In genomic region chrX:45424341-45424740, GRCh38 we compare ENCODE assay signal across 18 cellular contexts.
A peak's percentile ranks its signal among the peaks of the same experiment; 100 is the strongest.
DNase-seq lines count a peak whose midpoint lies in the region; ATAC-seq and TF ChIP-seq lines count a peak whose summit lies in the region.
"Had no signal": no experiment of that assay in that cellular context is flagged by ENCODE, and none has a peak within 500 bp of the region (broad histone marks: within the 10 kb centered on the region; RNA-seq: fewer than 3 reads in every experiment).

No MANE protein-coding gene starts in this region.

- peak; percentile 14; the same call in 1 of the 2 replicates for ATAC-seq in IMR-90 (ENCODE audit: low read depth)
- ATAC-seq in right cardiac atrium: no peak
- no peak for ATAC-seq in stimulated activated effector memory CD8-positive, alpha-beta T cell treated with anti-CD3 and anti-CD28 coated beads, Interleukin-12 subunit alpha, Interleukin-12 subunit beta, amount 100 ng/mL, for 72 hours
- no peak for ATAC-seq in SK-N-SH treated with all-trans-retinoic acid at 6 μM for 48 hours

- H3K4me3 Mint-ChIP-seq in type B pancreatic cell: no peak overlapping the region
- H3K4me3 Mint-ChIP-seq in stimulated activated effector memory CD8-positive, alpha-beta T cell treated with anti-CD3 and anti-CD28 coated beads, Interleukin-12 subunit alpha, Interleukin-12 subunit beta, amount 100 ng/mL, for 72 hours: no peak overlapping the region
- H3K4me3 Mint-ChIP-seq: CD14-positive monocyte; CD4-positive, alpha-beta memory T cell; H9 had no signal

- peaks cover 3% of the 10 kb centered on the region; the same call in 1 of the 2 replicates for H3K27me3 ChIP-seq in IMR-90 (ENCODE audit: control insufficient read depth, insufficient read depth, low read length)
- no peaks in the 10 kb centered on the region for H3K27me3 ChIP-seq in right cardiac atrium (ENCODE audit: control insufficient read depth, insufficient read depth)
- H3K27me3 ChIP-seq: BLaER1 had no signal

- H2AK5ac ChIP-seq in IMR-90 (ENCODE audit: low read depth, low read length): no peak overlapping the region

- H3K27ac ChIP-seq in IMR-90 (ENCODE audit: insufficient read depth, low read length) (no peak overlapping the region), right cardiac atrium (ENCODE audit: low read length) (no peak overlapping the region)
- H3K27ac ChIP-seq: BLaER1, KMS-11 had no signal

- no peak for TF ChIP-seq CTCF in IMR-90 (conservative IDR thresholded peaks at IDR 0.05; ENCODE audit: low read depth, low read length)
- no peak for TF ChIP-seq CTCF in fibroblast of the aortic adventitia (IDR thresholded peaks at IDR 0.05; ENCODE audit: insufficient read depth, low read length)
- no peak for TF ChIP-seq CTCF in type B pancreatic cell (conservative IDR thresholded peaks at IDR 0.05)

- peak overlapping the region; percentile 27 for H3K27ac Mint-ChIP-seq in type B pancreatic cell
- no peak overlapping the region for H3K27ac Mint-ChIP-seq in stimulated activated effector memory CD8-positive, alpha-beta T cell treated with anti-CD3 and anti-CD28 coated beads, Interleukin-12 subunit alpha, Interleukin-12 subunit beta, amount 100 ng/mL, for 72 hours
- H3K27ac Mint-ChIP-seq: CD14-positive monocyte; CD4-positive, alpha-beta memory T cell; H9 had no signal

- no peak overlapping the region for H3K23ac ChIP-seq in IMR-90 (ENCODE audit: low read depth, low read length)

- H2BK5ac ChIP-seq in IMR-90 (ENCODE audit: low read depth, low read length, poor library complexity, severe bottlenecking): no peak overlapping the region

- in situ Hi-C loops in IMR-90 (cut with MboI; ENCODE audit: low sequenced_read_pairs): no loop called here

- H3K36me3 ChIP-seq in IMR-90 (ENCODE audit: control insufficient read depth, insufficient read depth, low read length): no peaks in the 10 kb centered on the region
- H3K36me3 ChIP-seq: BLaER1 had no signal

- intact Hi-C loops in IMR-90 (cut with micrococcal nuclease) (no loop called here), right cardiac atrium (cut with DNase I) (no loop called here)

- no peaks in the 10 kb centered on the region for H3K36me3 Mint-ChIP-seq in type B pancreatic cell
- no peaks in the 10 kb centered on the region for H3K36me3 Mint-ChIP-seq in stimulated activated effector memory CD8-positive, alpha-beta T cell treated with anti-CD3 and anti-CD28 coated beads, Interleukin-12 subunit alpha, Interleukin-12 subunit beta, amount 100 ng/mL, for 72 hours
- H3K36me3 Mint-ChIP-seq: CD14-positive monocyte; CD4-positive, alpha-beta memory T cell had no signal

- H4K20me1 ChIP-seq in IMR-90 (ENCODE audit: insufficient read depth, low read length): no peaks in the 10 kb centered on the region
- H4K20me1 ChIP-seq: BLaER1 had no signal

- H3K4me2 ChIP-seq in IMR-90 (ENCODE audit: low read depth, low read length): no peak overlapping the region
- H3K4me2 ChIP-seq: BLaER1, KMS-11 had no signal

- H2BK15ac ChIP-seq in IMR-90 (ENCODE audit: low read depth, low read length): no peak overlapping the region

- TF ChIP-seq RAD21 in IMR-90 (IDR thresholded peaks at IDR 0.05; ENCODE audit: low read length): no peak

- no peak overlapping the region for H2BK120ac ChIP-seq in IMR-90 (ENCODE audit: low read depth, low read length)

- H3K4me1 ChIP-seq in IMR-90 (ENCODE audit: control insufficient read depth, insufficient read depth, low read length) (no peaks in the 10 kb centered on the region), right cardiac atrium (ENCODE audit: control insufficient read depth, insufficient read depth, low read length) (no peaks in the 10 kb centered on the region)
- H3K4me1 ChIP-seq: BLaER1 had no signal

- no peak overlapping the region for H3K14ac ChIP-seq in IMR-90 (replicated peaks; ENCODE audit: low read depth, low read length)

- CTCF ChIA-PET in IMR-90 (lab: Yijun Ruan, JAX): no interaction called here

- H3K4ac ChIP-seq in IMR-90 (ENCODE audit: low read depth, low read length): no peak overlapping the region

- H2AFZ ChIP-seq in IMR-90 (replicated peaks; ENCODE audit: low read length, poor library complexity): no peak overlapping the region

- no peaks in the 10 kb centered on the region for H3K9me1 ChIP-seq in IMR-90 (ENCODE audit: insufficient read depth, low read length)

- DNase-seq in GM04503 (ENCODE audit: low read depth) (peak; percentile 47), IMR-90 (no peak), fibroblast of the aortic adventitia (ENCODE audit: low read depth) (peak; percentile 40), type B pancreatic cell (ENCODE audit: extremely low spot score, unreplicated experiment) (no peak), right cardiac atrium (no peak)
- no peak for DNase-seq in stimulated activated effector memory CD8-positive, alpha-beta T cell treated with anti-CD3 and anti-CD28 coated beads, Interleukin-12 subunit alpha, Interleukin-12 subunit beta, amount 100 ng/mL, for 72 hours (ENCODE audit: low spot score in 2 of 2)
- DNase-seq in stimulated activated CD8-positive, alpha-beta memory T cell treated with anti-CD3 and anti-CD28 coated beads, Interleukin-4, amount 100 ng/mL, for 48 hours: no peak
- DNase-seq: ACHN; CD4-positive, alpha-beta memory T cell; DMS153; DMS79; GF-D8; GOT3; H9 had no signal

- no peak overlapping the region for H2BK20ac ChIP-seq in IMR-90 (ENCODE audit: low read depth, low read length)

- H3K18ac ChIP-seq in IMR-90 (ENCODE audit: low read depth, low read length): no peak overlapping the region

- H3K9me3 ChIP-seq in IMR-90 (ENCODE audit: control insufficient read depth, insufficient read depth, low read length) (no peaks in the 10 kb centered on the region; the same call in 1 of the 2 replicates), right cardiac atrium (ENCODE audit: control insufficient read depth, low read length) (no peaks in the 10 kb centered on the region)

- no peak overlapping the region for H4K8ac ChIP-seq in IMR-90 (ENCODE audit: low read depth in 2 of 2, low read length in 2 of 2)

- no peak overlapping the region for H4K5ac ChIP-seq in IMR-90 (ENCODE audit: low read depth, low read length)

- H3K4me1 Mint-ChIP-seq in type B pancreatic cell (ENCODE audit: unreplicated experiment): no peaks in the 10 kb centered on the region
- no peaks in the 10 kb centered on the region for H3K4me1 Mint-ChIP-seq in stimulated activated effector memory CD8-positive, alpha-beta T cell treated with anti-CD3 and anti-CD28 coated beads, Interleukin-12 subunit alpha, Interleukin-12 subunit beta, amount 100 ng/mL, for 72 hours
- H3K4me1 Mint-ChIP-seq: CD14-positive monocyte; CD4-positive, alpha-beta memory T cell had no signal

- no peaks in the 10 kb centered on the region for H3K9me3 Mint-ChIP-seq in type B pancreatic cell
- no peaks in the 10 kb centered on the region for H3K9me3 Mint-ChIP-seq in stimulated activated effector memory CD8-positive, alpha-beta T cell treated with anti-CD3 and anti-CD28 coated beads, Interleukin-12 subunit alpha, Interleukin-12 subunit beta, amount 100 ng/mL, for 72 hours

- dilution Hi-C loops in IMR-90 (cut with HindIII; ENCODE audit: low sequenced_read_pairs, unreplicated experiment): no loop called here

- no peak overlapping the region for H4K91ac ChIP-seq in IMR-90 (ENCODE audit: insufficient read depth, low read depth, low read length)

- TF ChIP-seq POLR2A in IMR-90 (IDR thresholded peaks at IDR 0.05; ENCODE audit: low read depth, low read length): no peak

- H3K79me1 ChIP-seq in IMR-90 (ENCODE audit: low read depth in 1 of 2, low read length in 2 of 2): no peaks in the 10 kb centered on the region

- no peak overlapping the region for H2AK9ac ChIP-seq in IMR-90 (replicated peaks; ENCODE audit: low read depth, low read length, poor library complexity)

- BruUV-seq in IMR-90 (replicated peaks; lab: Mats Ljungman, UMichigan): no TSS peak

- no peaks in the 10 kb centered on the region for H3K27me3 Mint-ChIP-seq in type B pancreatic cell

- H3K9ac ChIP-seq in IMR-90 (ENCODE audit: low read depth, low read length): no peak overlapping the region
- H3K9ac ChIP-seq: BLaER1, KMS-11 had no signal

- H3K4me3 ChIP-seq in IMR-90 (ENCODE audit: insufficient read depth, low read depth, low read length): no peak overlapping the region
- no peak overlapping the region for H3K4me3 ChIP-seq in fibroblast of the aortic adventitia (ENCODE audit: low read depth, low read length)
- H3K4me3 ChIP-seq in right cardiac atrium (ENCODE audit: low read length): no peak overlapping the region
- H3K4me3 ChIP-seq: BLaER1 had no signal

- H3K56ac ChIP-seq in IMR-90 (ENCODE audit: extremely low read depth, insufficient read depth, low read length): no peak overlapping the region

- POLR2A ChIA-PET in IMR-90 (lab: Charles Lee; ENCODE audit: unreplicated experiment): no interaction called here

TF ChIP-seq in IMR-90, 13 proteins besides CTCF, POLR2A, EP300 and RAD21 (continues in another document):
- TF ChIP-seq MAFK (IDR thresholded peaks at IDR 0.05; ENCODE audit: low read depth, low read length) (no peak), USF2 (IDR thresholded peaks at IDR 0.05; ENCODE audit: low read depth, low read length) (no peak), BHLHE40 (IDR thresholded peaks at IDR 0.05; ENCODE audit: low read depth, low read length) (no peak), NFE2L2 (IDR thresholded peaks at IDR 0.05; ENCODE audit: low read depth, low read length) (no peak), MAZ (IDR thresholded peaks at IDR 0.05; ENCODE audit: borderline replicate concordance, low read depth, low read length) (no peak), CEBPB (IDR thresholded peaks at IDR 0.05; ENCODE audit: low read depth, low read length) (no peak)

TF ChIP-seq in SK-N-SH treated with all-trans-retinoic acid at 6 μM for 48 hours, 23 proteins besides CTCF, POLR2A, EP300 and RAD21 (continues in another document):
- TF ChIP-seq PPARA (CRISPR knock-in tag; IDR thresholded peaks at IDR 0.05; ENCODE audit: borderline replicate concordance): no peak
- no peak for TF ChIP-seq ZC3H10 (CRISPR knock-in tag; IDR thresholded peaks at IDR 0.05)
- no peak for TF ChIP-seq ARNTL (CRISPR knock-in tag; IDR thresholded peaks at IDR 0.05; ENCODE audit: borderline replicate concordance, low read depth)
- TF ChIP-seq CSDC2 (CRISPR knock-in tag; IDR thresholded peaks at IDR 0.05): no peak

Comparison
In these comparisons a context has a peak if more than half of its experiments do, and no peak if none do; other contexts are left out.
1. DNase-seq: peak in GM04503 (single experiment) and fibroblast of the aortic adventitia (single experiment); none in IMR-90 (single experiment), type B pancreatic cell (single experiment), right cardiac atrium (0 of 3), stimulated activated effector memory CD8-positive, alpha-beta T cell treated with anti-CD3 and anti-CD28 coated beads, Interleukin-12 subunit alpha, Interleukin-12 subunit beta, amount 100 ng/mL, for 72 hours (0 of 2) and stimulated activated CD8-positive, alpha-beta memory T cell treated with anti-CD3 and anti-CD28 coated beads, Interleukin-4, amount 100 ng/mL, for 48 hours (single experiment).